Comparison of ENCODE assay signal across 8 cellular contexts in genomic region chr6:111259089-111259831, GRCh38.
DNase-seq lines count a peak whose midpoint lies in the region; ATAC-seq and TF ChIP-seq lines count a peak whose summit lies in the region.

No MANE protein-coding gene starts in this region.

- H3F3A ChIP-seq in SU-DHL-6 (ENCODE audit: insufficient read depth), result 0 out of 2 replicates have a peak, but pooled peaks cover 8% of the 10 kb centered on the region

- H3K27me3 ChIP-seq in SU-DHL-6 (ENCODE audit: low read length) (no peaks in the 10 kb centered on the region), adipocyte (replicated peaks; ENCODE audit: control insufficient read depth, insufficient read depth, low read length) (no peaks in the 10 kb centered on the region), heart right ventricle (peaks cover 0 to 14% (median 2%) of the 10 kb centered on the region in 7 donors)

- H3K4me2 ChIP-seq in SU-DHL-6 (ENCODE audit: low read depth, low read length, poor library complexity, severe bottlenecking), result peak overlapping the region; percentile 69

- intact Hi-C loops in heart right ventricle (cut with DNase I) (loop anchor here in 7 of 10 donors (1.0 to 10.0 kb wide), 9 partner anchors 218 to 786 kb away; partner anchors contain the start of gene REV3L (in 2 of the 7)), posterior cingulate gyrus (cut with DNase I) (loop anchor here (1.0 to 5.0 kb wide), 2 partner anchors 383 to 783 kb away; no protein-coding TSS in a partner anchor)

- H3K4me1 ChIP-seq in adipocyte (ENCODE audit: control insufficient read depth, insufficient read depth, low read length) (peaks cover 22% of the 10 kb centered on the region), heart right ventricle (peaks cover 0 to 27% (median 17%) of the 10 kb centered on the region in 9 donors)

- H3K4me3 ChIP-seq in SU-DHL-6 (ENCODE audit: insufficient read depth, low read length, poor library complexity, severe bottlenecking) (peak overlapping the region; percentile 86), adipocyte (ENCODE audit: low read length) (peak overlapping the region; percentile 94), heart right ventricle (peak overlapping the region; percentile 57 to 96 (median 70))

- H3K9me3 ChIP-seq in SU-DHL-6 (ENCODE audit: insufficient read depth, low read length) (no peaks in the 10 kb centered on the region), adipocyte (ENCODE audit: control insufficient read depth, low read length) (no peaks in the 10 kb centered on the region), heart right ventricle (no peaks in the 10 kb centered on the region)

- WGBS in heart right ventricle, 2 donors, result 1% methylated on average over 59 of the region's 59 CpGs

- H4K20me1 ChIP-seq in SU-DHL-6 (ENCODE audit: low read depth, low read length), result no peaks in the 10 kb centered on the region

- DNase-seq in NCI-H128 (lab: John Stamatoyannopoulos, UW; ENCODE audit: unreplicated experiment), result peak; percentile 99
- peak; percentile 100 for DNase-seq in adipocyte (ENCODE audit: low read depth)
- DNase-seq in heart right ventricle, result peak; percentile 99
- DNase-seq in posterior cingulate gyrus, result peak; percentile 96 to 99 (median 98)
- DNase-seq in ureter (ENCODE audit: low spot score), result peak; percentile 100

- no peaks in the 10 kb centered on the region for H3K9me2 ChIP-seq in SU-DHL-6 (replicated peaks; ENCODE audit: insufficient read depth, low read length)

- ATAC-seq in HG02759 (IDR thresholded peaks at IDR 0.05; ENCODE audit: unreplicated experiment) (peak; percentile 99), heart right ventricle (peak; percentile 98 to 99 (median 99))

- H3K9ac ChIP-seq in SU-DHL-6 (ENCODE audit: low read length), result peak overlapping the region; percentile 91
- peak overlapping the region; percentile 86 for H3K9ac ChIP-seq in adipocyte (ENCODE audit: low read length)

- H3K79me2 ChIP-seq in SU-DHL-6 (ENCODE audit: insufficient read depth, low read length), result peaks cover 33% of the 10 kb centered on the region

- peak overlapping the region; percentile 95 for H2AFZ ChIP-seq in SU-DHL-6 (ENCODE audit: low read depth, low read length, severe bottlenecking)

- H3K27ac ChIP-seq in SU-DHL-6 (ENCODE audit: low read depth, low read length) (peak overlapping the region; percentile 63), heart right ventricle (peak overlapping the region in 9 of 10 donors; percentile 71 to 92 (median 88))

- TF ChIP-seq CTCF in GM12873 (IDR thresholded peaks at IDR 0.05; ENCODE audit: insufficient read depth, low read depth, low read length, missing control alignments), result peak; percentile 97
- peak; percentile 82 for TF ChIP-seq CTCF in SU-DHL-6 (IDR thresholded peaks at IDR 0.05; ENCODE audit: insufficient read depth, low read length, poor library complexity, severe bottlenecking)
- peak; percentile 90 to 98 (median 95) for TF ChIP-seq CTCF in heart right ventricle (IDR thresholded peaks at IDR 0.05)

- no peaks in the 10 kb centered on the region for H3K36me3 ChIP-seq in SU-DHL-6 (ENCODE audit: low read length)
- H3K36me3 ChIP-seq in adipocyte (ENCODE audit: control insufficient read depth, insufficient read depth, low read length, severe bottlenecking), result no peaks in the 10 kb centered on the region
- peaks cover 0 to 13% (median 0%) of the 10 kb centered on the region in 9 donors for H3K36me3 ChIP-seq in heart right ventricle

Comparison
In these comparisons a context has a peak if more than half of its experiments do, and no peak if none do; other contexts are left out.
1. Peak in every context shown above with its lines: DNase-seq, ATAC-seq, H3K4me3 ChIP-seq and H3K27ac ChIP-seq.